26 cellular contexts compared by ENCODE assay signal in genomic region chr22:50459016-50459415, GRCh38. TPM values are rescaled to one million over a fixed set of nuclear protein-coding genes. Genes with fewer than 3 reads are reported as not detected.
"Had no signal": no experiment of that assay in that cellular context is flagged by ENCODE, and none has a peak within 500 bp of the region (broad histone marks: within the 10 kb centered on the region; RNA-seq: fewer than 3 reads in every experiment).

No MANE protein-coding gene starts in this region.

- DNase-seq: Kasumi-1, MM.1S, NCI-H1092 treated with DMSO at 0.1 percent for 48 hours, NCI-H1436, NCI-H187, NCI-H2029, NCI-H2081 treated with DMSO at 0.1 percent for 48 hours, NCI-H2171, NCI-H226, NCI-H446, NCI-H510A, NCI-H524 treated with DMSO at 0.1 percent for 48 hours, NCI-H69, NCI-H774, PC-3, SHP77 treated with DMSO at 0.1 percent for 48 hours had no signal

- ATAC-seq: HepG2, K562, Panc1, PC-3, Right ventricle myocardium inferior, SK-N-SH treated with all-trans-retinoic acid at 6 μM for 48 hours had no signal

- H3K4me3 ChIP-seq: K562, SJCRH30 had no signal

- H3K27me3 Mint-ChIP-seq: IgD-negative memory B cell had no signal

- H3K27me3 ChIP-seq: SJCRH30 had no signal

- H3K9me3 ChIP-seq: SJCRH30 had no signal

- H3K4me3 Mint-ChIP-seq: IgD-negative memory B cell had no signal

- H3K27ac ChIP-seq: KMS-11, SJCRH30 had no signal

- H3K9me3 Mint-ChIP-seq: IgD-negative memory B cell had no signal

RNA-seq across cellular contexts. Expression of gene ADM2, which starts 22.3 kb away (rescaled TPM):
- total RNA-seq: Right ventricle myocardium inferior, SJCRH30 had no signal

RNA-seq across cellular contexts. Expression of gene MIOX, which starts 27.6 kb away (rescaled TPM):
- total RNA-seq: HT1080, K562, M059J, PC-3, Right ventricle myocardium inferior, SJCRH30 had no signal
